ENCODE assay signal across 8 cellular contexts in genomic region chr17:18474754-18475153, GRCh38. TPM values are rescaled to one million over a fixed set of nuclear protein-coding genes. Genes with fewer than 3 reads are reported as not detected.
DNase-seq lines count a peak whose midpoint lies in the region; ATAC-seq, FAIRE-seq and TF ChIP-seq lines count a peak whose summit lies in the region.
"Not testable (repeated sequence)": the region's sequence is repeated elsewhere in the genome, so short reads cannot be mapped to it uniquely, and the experiment has no call there.
"Had no signal": no experiment of that assay in that cellular context is flagged by ENCODE, and none has a peak within 500 bp of the region (broad histone marks: within the 10 kb centered on the region; RNA-seq: fewer than 3 reads in every experiment).

No MANE protein-coding gene starts in this region.

- CTCF ChIA-PET in WTC11 (lab: Charles Lee) = not testable (repeated sequence)

- not testable (repeated sequence) for TF ChIP-seq CTCF in WTC11 (IDR thresholded peaks at IDR 0.05)

- FAIRE-seq in GM18507 (lab: Jason Lieb, UNC) = peak; percentile 68

- ATAC-seq in WTC11 = not testable (repeated sequence)
- ATAC-seq in central memory CD8-positive, alpha-beta T cell (replicated peaks; ENCODE audit: extremely low read depth, poor library complexity, severe bottlenecking) = peak; percentile 59

- DNase-seq in AML-193 (lab: John Stamatoyannopoulos, UW) (peak; percentile 38 to 56), HT1080 (ENCODE audit: low read depth) (peak; percentile 8), NCI-H526 (lab: John Stamatoyannopoulos, UW) (peak; percentile 38 to 53), myocyte (ENCODE audit: low read depth) (peak; percentile 7)
- DNase-seq in GM18507 (ENCODE audit: extremely low spot score, insufficient read length, low read depth); WTC11 (ENCODE audit: low spot score); central memory CD8-positive, alpha-beta T cell (ENCODE audit: low spot score in 2 of 2): not testable (repeated sequence)

- POLR2A ChIA-PET in WTC11 (lab: Charles Lee) = not testable (repeated sequence)

- not testable (repeated sequence) for H3K27me3 Mint-ChIP-seq in WTC11 (ENCODE audit: low read depth); central memory CD8-positive, alpha-beta T cell

- not testable (repeated sequence) for H3K4me1 Mint-ChIP-seq in WTC11; central memory CD8-positive, alpha-beta T cell

- H3K4me3 Mint-ChIP-seq in WTC11; central memory CD8-positive, alpha-beta T cell: not testable (repeated sequence)

- not testable (repeated sequence) for H3K36me3 Mint-ChIP-seq in WTC11; central memory CD8-positive, alpha-beta T cell (ENCODE audit: insufficient read depth)

- H3K9me3 Mint-ChIP-seq in WTC11; central memory CD8-positive, alpha-beta T cell: not testable (repeated sequence)

- peak overlapping the region; percentile 64 for H3K27ac Mint-ChIP-seq in WTC11
- not testable (repeated sequence) for H3K27ac Mint-ChIP-seq in central memory CD8-positive, alpha-beta T cell (ENCODE audit: low read depth)

RNA-seq across cellular contexts. Expression of gene LGALS9C, which starts 1.8 kb away (rescaled TPM):
- not detected in 2 replicates for total RNA-seq in HT1080 (2014; rRNA removed; shearing (Covaris generic))
- polyA plus RNA-seq in HT1080 (2015; cell fraction: cytosol; rRNA removed) = 0.05 TPM in 1 of 2 replicates, not detected in the other
- polyA plus RNA-seq in HT1080 (2015; cell fraction: nucleus; rRNA removed) = 0.07 TPM in 1 of 2 replicates, not detected in the other
- not detected in 3 replicates for total RNA-seq in WTC11 (2021)
- not detected in 2 replicates for total RNA-seq in myocyte
- not detected for polyA plus RNA-seq in myocyte (2012)
- total RNA-seq: H1 had no signal
